Comparison of ENCODE assay signal across 1 cellular context in genomic region chr2:175605599-175605988, GRCh38.
A peak's percentile ranks its signal among the peaks of the same experiment; 100 is the strongest.
TF ChIP-seq lines count a peak whose summit lies in the region.

No MANE protein-coding gene starts in this region.

TF ChIP-seq in HepG2, 621 proteins besides CTCF, POLR2A, EP300 and RAD21 (continued from another document):
- no peak for TF ChIP-seq ZNF512B (CRISPR knock-in tag; IDR thresholded peaks at IDR 0.05; ENCODE audit: borderline replicate concordance)
- no peak for TF ChIP-seq ATRX (CRISPR knock-in tag; IDR thresholded peaks at IDR 0.05; ENCODE audit: borderline replicate concordance)
- no peak for TF ChIP-seq PAF1 (CRISPR knock-in tag; IDR thresholded peaks at IDR 0.05)
- TF ChIP-seq ZNF350 (CRISPR knock-in tag; IDR thresholded peaks at IDR 0.05; ENCODE audit: borderline replicate concordance, low read depth) = no peak
- TF ChIP-seq BHLHE40 (IDR thresholded peaks at IDR 0.05; ENCODE audit: low read length) = no peak
- peak; percentile 78; the same call in 1 of the 2 replicates for TF ChIP-seq SOX5 (CRISPR knock-in tag; IDR thresholded peaks at IDR 0.05; ENCODE audit: borderline replicate concordance)
- no peak for TF ChIP-seq XRCC5 (optimal IDR thresholded peaks at IDR 0.05; ENCODE audit: low read length)
- TF ChIP-seq, protein P1, sequence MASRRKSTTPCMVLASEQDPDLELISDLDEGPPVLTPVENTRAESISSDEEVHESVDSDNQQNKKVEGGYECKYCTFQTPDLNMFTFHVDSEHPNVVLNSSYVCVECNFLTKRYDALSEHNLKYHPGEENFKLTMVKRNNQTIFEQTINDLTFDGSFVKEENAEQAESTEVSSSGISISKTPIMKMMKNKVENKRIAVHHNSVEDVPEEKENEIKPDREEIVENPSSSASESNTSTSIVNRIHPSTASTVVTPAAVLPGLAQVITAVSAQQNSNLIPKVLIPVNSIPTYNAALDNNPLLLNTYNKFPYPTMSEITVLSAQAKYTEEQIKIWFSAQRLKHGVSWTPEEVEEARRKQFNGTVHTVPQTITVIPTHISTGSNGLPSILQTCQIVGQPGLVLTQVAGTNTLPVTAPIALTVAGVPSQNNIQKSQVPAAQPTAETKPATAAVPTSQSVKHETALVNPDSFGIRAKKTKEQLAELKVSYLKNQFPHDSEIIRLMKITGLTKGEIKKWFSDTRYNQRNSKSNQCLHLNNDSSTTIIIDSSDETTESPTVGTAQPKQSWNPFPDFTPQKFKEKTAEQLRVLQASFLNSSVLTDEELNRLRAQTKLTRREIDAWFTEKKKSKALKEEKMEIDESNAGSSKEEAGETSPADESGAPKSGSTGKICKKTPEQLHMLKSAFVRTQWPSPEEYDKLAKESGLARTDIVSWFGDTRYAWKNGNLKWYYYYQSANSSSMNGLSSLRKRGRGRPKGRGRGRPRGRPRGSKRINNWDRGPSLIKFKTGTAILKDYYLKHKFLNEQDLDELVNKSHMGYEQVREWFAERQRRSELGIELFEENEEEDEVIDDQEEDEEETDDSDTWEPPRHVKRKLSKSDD (CRISPR knock-in tag; IDR thresholded peaks at IDR 0.05; ENCODE audit: low read depth) = no peak
- TF ChIP-seq POGZ (CRISPR knock-in tag; IDR thresholded peaks at IDR 0.05) = peak; percentile 25; the same call in 1 of the 2 replicates
- peak; percentile 69 for TF ChIP-seq GATAD2A (CRISPR knock-in tag; IDR thresholded peaks at IDR 0.05)
- peak; percentile 63 for TF ChIP-seq HNF4A (CRISPR knock-in tag; IDR thresholded peaks at IDR 0.05)
- no peak for TF ChIP-seq GPN1 (CRISPR knock-in tag; IDR thresholded peaks at IDR 0.05; ENCODE audit: borderline replicate concordance)
- no peak for TF ChIP-seq PRPF4 (IDR thresholded peaks at IDR 0.05; ENCODE audit: low read depth, low read length, poor library complexity, severe bottlenecking)
- TF ChIP-seq ZKSCAN8 (CRISPR knock-in tag; IDR thresholded peaks at IDR 0.05; ENCODE audit: borderline replicate concordance) = 0 out of 2 replicates have a peak, but pooled peaks have one; percentile 54
- TF ChIP-seq, protein P2, sequence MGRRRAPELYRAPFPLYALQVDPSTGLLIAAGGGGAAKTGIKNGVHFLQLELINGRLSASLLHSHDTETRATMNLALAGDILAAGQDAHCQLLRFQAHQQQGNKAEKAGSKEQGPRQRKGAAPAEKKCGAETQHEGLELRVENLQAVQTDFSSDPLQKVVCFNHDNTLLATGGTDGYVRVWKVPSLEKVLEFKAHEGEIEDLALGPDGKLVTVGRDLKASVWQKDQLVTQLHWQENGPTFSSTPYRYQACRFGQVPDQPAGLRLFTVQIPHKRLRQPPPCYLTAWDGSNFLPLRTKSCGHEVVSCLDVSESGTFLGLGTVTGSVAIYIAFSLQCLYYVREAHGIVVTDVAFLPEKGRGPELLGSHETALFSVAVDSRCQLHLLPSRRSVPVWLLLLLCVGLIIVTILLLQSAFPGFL (CRISPR knock-in tag; IDR thresholded peaks at IDR 0.05) = no peak
- TF ChIP-seq THAP11 (CRISPR knock-in tag; IDR thresholded peaks at IDR 0.05) = no peak; the same call in 1 of the 2 replicates
- no peak for TF ChIP-seq ARNT2 (CRISPR knock-in tag; IDR thresholded peaks at IDR 0.05; ENCODE audit: low read depth)
- no peak for TF ChIP-seq ZNF740 (CRISPR knock-in tag; IDR thresholded peaks at IDR 0.05)
- TF ChIP-seq, protein P3, sequence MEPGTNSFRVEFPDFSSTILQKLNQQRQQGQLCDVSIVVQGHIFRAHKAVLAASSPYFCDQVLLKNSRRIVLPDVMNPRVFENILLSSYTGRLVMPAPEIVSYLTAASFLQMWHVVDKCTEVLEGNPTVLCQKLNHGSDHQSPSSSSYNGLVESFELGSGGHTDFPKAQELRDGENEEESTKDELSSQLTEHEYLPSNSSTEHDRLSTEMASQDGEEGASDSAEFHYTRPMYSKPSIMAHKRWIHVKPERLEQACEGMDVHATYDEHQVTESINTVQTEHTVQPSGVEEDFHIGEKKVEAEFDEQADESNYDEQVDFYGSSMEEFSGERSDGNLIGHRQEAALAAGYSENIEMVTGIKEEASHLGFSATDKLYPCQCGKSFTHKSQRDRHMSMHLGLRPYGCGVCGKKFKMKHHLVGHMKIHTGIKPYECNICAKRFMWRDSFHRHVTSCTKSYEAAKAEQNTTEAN (CRISPR knock-in tag; conservative IDR thresholded peaks at IDR 0.05) = no peak
- TF ChIP-seq KLF6 (CRISPR knock-in tag; IDR thresholded peaks at IDR 0.05) = 0 out of 2 replicates have a peak, but pooled peaks have one; percentile 50
- TF ChIP-seq ZNF12 (CRISPR knock-in tag; IDR thresholded peaks at IDR 0.05) = no peak
- TF ChIP-seq ZSCAN30 (CRISPR knock-in tag; IDR thresholded peaks at IDR 0.05) = no peak
- TF ChIP-seq, protein P4, sequence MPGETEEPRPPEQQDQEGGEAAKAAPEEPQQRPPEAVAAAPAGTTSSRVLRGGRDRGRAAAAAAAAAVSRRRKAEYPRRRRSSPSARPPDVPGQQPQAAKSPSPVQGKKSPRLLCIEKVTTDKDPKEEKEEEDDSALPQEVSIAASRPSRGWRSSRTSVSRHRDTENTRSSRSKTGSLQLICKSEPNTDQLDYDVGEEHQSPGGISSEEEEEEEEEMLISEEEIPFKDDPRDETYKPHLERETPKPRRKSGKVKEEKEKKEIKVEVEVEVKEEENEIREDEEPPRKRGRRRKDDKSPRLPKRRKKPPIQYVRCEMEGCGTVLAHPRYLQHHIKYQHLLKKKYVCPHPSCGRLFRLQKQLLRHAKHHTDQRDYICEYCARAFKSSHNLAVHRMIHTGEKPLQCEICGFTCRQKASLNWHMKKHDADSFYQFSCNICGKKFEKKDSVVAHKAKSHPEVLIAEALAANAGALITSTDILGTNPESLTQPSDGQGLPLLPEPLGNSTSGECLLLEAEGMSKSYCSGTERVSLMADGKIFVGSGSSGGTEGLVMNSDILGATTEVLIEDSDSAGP (CRISPR knock-in tag; IDR thresholded peaks at IDR 0.05; ENCODE audit: borderline replicate concordance) = no peak
- no peak for TF ChIP-seq MATR3 (CRISPR knock-in tag; IDR thresholded peaks at IDR 0.05)
- TF ChIP-seq HOXA3 (CRISPR knock-in tag; IDR thresholded peaks at IDR 0.05) = no peak
- no peak for TF ChIP-seq ZNF234 (CRISPR knock-in tag; conservative IDR thresholded peaks at IDR 0.05)
- 0 out of 2 replicates have a peak, but pooled peaks have one; percentile 10 for TF ChIP-seq TBX3 (IDR thresholded peaks at IDR 0.05; ENCODE audit: borderline replicate concordance)
- peak; percentile 51; the same call in 1 of the 2 replicates for TF ChIP-seq IRF2 (CRISPR knock-in tag; IDR thresholded peaks at IDR 0.05)
- no peak for TF ChIP-seq SOX13 (IDR thresholded peaks at IDR 0.05)
- TF ChIP-seq SOX13 (CRISPR knock-in tag; conservative IDR thresholded peaks at IDR 0.05 in 1 of 2, IDR thresholded peaks at IDR 0.05 in 1 of 2) = peak in 1 of 2 experiments; percentile 82; a peak in 2 of 4 replicates
- TF ChIP-seq SSRP1 (CRISPR knock-in tag; IDR thresholded peaks at IDR 0.05) = no peak
- no peak for TF ChIP-seq ZNF337 (CRISPR knock-in tag; IDR thresholded peaks at IDR 0.05; ENCODE audit: borderline replicate concordance, low read depth)
- no peak for TF ChIP-seq ZNF652 (CRISPR knock-in tag; IDR thresholded peaks at IDR 0.05; ENCODE audit: borderline replicate concordance, low read depth)
- no peak for TF ChIP-seq GABPA (IDR thresholded peaks at IDR 0.05; ENCODE audit: low read depth, low read length)
- TF ChIP-seq GABPA (CRISPR knock-in tag; IDR thresholded peaks at IDR 0.05; ENCODE audit: low read depth) = no peak
- no peak for TF ChIP-seq NR2F6 (IDR thresholded peaks at IDR 0.05)
- peak; percentile 37; the same call in 1 of the 2 replicates for TF ChIP-seq NR2F6 (CRISPR knock-in tag; IDR thresholded peaks at IDR 0.05)
- TF ChIP-seq HNRNPLL (IDR thresholded peaks at IDR 0.05; ENCODE audit: low read depth, low read length, poor library complexity, severe bottlenecking) = no peak
- no peak for TF ChIP-seq TBP (CRISPR knock-in tag; IDR thresholded peaks at IDR 0.05)
- no peak for TF ChIP-seq SKIL (CRISPR knock-in tag; IDR thresholded peaks at IDR 0.05; ENCODE audit: borderline replicate concordance)
- no peak for TF ChIP-seq ZNF576 (CRISPR knock-in tag; IDR thresholded peaks at IDR 0.05)
- no peak for TF ChIP-seq ZNF530 (CRISPR knock-in tag; IDR thresholded peaks at IDR 0.05; ENCODE audit: low read depth)
